8 cellular contexts compared by ENCODE assay signal in the genomic region with DNA sequence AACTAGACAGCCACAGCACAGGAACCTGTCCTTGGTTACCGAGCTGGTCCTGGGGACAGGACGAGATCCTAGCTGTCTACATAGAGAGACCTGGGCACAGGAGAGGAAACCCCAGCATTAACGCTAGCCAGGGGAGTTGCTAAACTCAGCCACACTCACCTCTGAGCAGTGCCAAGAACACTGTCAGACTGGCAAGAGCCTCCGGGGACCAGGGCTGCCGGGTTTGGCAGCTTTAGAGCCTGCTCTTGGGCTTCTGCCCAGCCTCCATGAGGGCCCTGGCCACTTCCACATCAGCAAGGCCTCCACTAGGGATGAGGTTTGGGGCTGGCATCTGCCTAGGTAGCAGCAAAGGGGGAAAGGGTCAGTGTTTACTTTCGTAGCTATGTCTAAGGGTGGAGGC. TPM values are rescaled to one million over a fixed set of nuclear protein-coding genes. Genes with fewer than 3 reads are reported as not detected.
A peak's percentile ranks its signal among the peaks of the same experiment; 100 is the strongest.
DNase-seq lines count a peak whose midpoint lies in the region; ATAC-seq and TF ChIP-seq lines count a peak whose summit lies in the region.

No MANE protein-coding gene starts in this region.

- peak overlapping the region; percentile 93 for H3K4me2 ChIP-seq in OCI-LY3 (ENCODE audit: low read length)

- no peak overlapping the region for H2AFZ ChIP-seq in OCI-LY3 (ENCODE audit: low read depth, low read length)

- no peak for TF ChIP-seq CTCF in CD14-positive monocyte (IDR thresholded peaks at IDR 0.05)
- TF ChIP-seq CTCF in OCI-LY3 (IDR thresholded peaks at IDR 0.05; ENCODE audit: low read depth, low read length), result no peak
- TF ChIP-seq CTCF in nephron (IDR thresholded peaks at IDR 0.05; ENCODE audit: unreplicated experiment in 3 of 3), result no peak

- H3K27ac ChIP-seq in OCI-LY3 (ENCODE audit: low read length), result no peak overlapping the region

- H3K9ac ChIP-seq in OCI-LY3 (ENCODE audit: low read length) (0 out of 2 replicates have a peak overlapping the region, but pooled peaks have one; percentile 89), endocrine pancreas (ENCODE audit: control insufficient read depth, insufficient read depth, low read length) (peak overlapping the region; percentile 63)

- 0 out of 2 replicates have a peak, but pooled peaks cover 2% of the 10 kb centered on the region for H3K79me2 ChIP-seq in OCI-LY3 (ENCODE audit: low read length)

- H3K9me3 Mint-ChIP-seq in CD14-positive monocyte (peaks cover 0 to 4% (median 0%) of the 10 kb centered on the region in 7 donors), nephron (no peaks in the 10 kb centered on the region)

- peaks cover 0 to 2% (median 1%) of the 10 kb centered on the region in 3 donors for H3K27me3 Mint-ChIP-seq in CD14-positive monocyte (ENCODE audit: low read depth in 3 of 3)
- no peaks in the 10 kb centered on the region for H3K27me3 Mint-ChIP-seq in nephron (ENCODE audit: low read depth)

- peak overlapping the region in 1 of 2 donors; percentile 88 for H3K4me3 Mint-ChIP-seq in CD14-positive monocyte
- peak overlapping the region; percentile 38 to 79 (median 60) for H3K4me3 Mint-ChIP-seq in nephron

- H3K36me3 ChIP-seq in OCI-LY3 (replicated peaks; ENCODE audit: low read depth, low read length) (no peaks in the 10 kb centered on the region), endocrine pancreas (ENCODE audit: control insufficient read depth, insufficient read depth, low read length) (no peaks in the 10 kb centered on the region)

- ATAC-seq in GM19467 (IDR thresholded peaks at IDR 0.05; ENCODE audit: unreplicated experiment) (no peak), HG03565 (IDR thresholded peaks at IDR 0.05; ENCODE audit: unreplicated experiment) (no peak)

- H3K9me3 ChIP-seq in OCI-LY3 (ENCODE audit: insufficient read depth, low read length), result no peaks in the 10 kb centered on the region
- H3K9me3 ChIP-seq in endocrine pancreas (ENCODE audit: control insufficient read depth, low read length), result no peaks in the 10 kb centered on the region

- H3K4me3 ChIP-seq in OCI-LY3 (ENCODE audit: low read length) (peak overlapping the region; percentile 96), endocrine pancreas (ENCODE audit: control insufficient read depth, insufficient read depth, low read length) (no peak overlapping the region)

- H3K27ac Mint-ChIP-seq in CD14-positive monocyte, result peak overlapping the region; percentile 99 to 100 (median 100)
- peak overlapping the region; percentile 94 to 98 (median 97) for H3K27ac Mint-ChIP-seq in nephron

- intact Hi-C loops in CD14-positive monocyte (cut with micrococcal nuclease), result loop anchor here in 1 of 2 donors (1.0 kb wide), 1 partner anchor 9 kb away; no protein-coding TSS in a partner anchor

- H3K4me1 Mint-ChIP-seq in CD14-positive monocyte (peaks cover 62% of the 10 kb centered on the region), nephron (peaks cover 62% of the 10 kb centered on the region)

- H3K27me3 ChIP-seq in OCI-LY3 (ENCODE audit: low read depth, low read length) (no peaks in the 10 kb centered on the region), endocrine pancreas (ENCODE audit: control insufficient read depth, insufficient read depth, low read length) (no peaks in the 10 kb centered on the region)

- H3K36me3 Mint-ChIP-seq in CD14-positive monocyte, result peaks cover 32 to 71% of the 10 kb centered on the region in 2 donors
- no peaks in the 10 kb centered on the region for H3K36me3 Mint-ChIP-seq in nephron (ENCODE audit: low read depth)

- no peaks in the 10 kb centered on the region for H4K20me1 ChIP-seq in OCI-LY3 (ENCODE audit: insufficient read depth, low read length)

- H3K4me1 ChIP-seq in OCI-LY3 (ENCODE audit: low read length) (peaks cover 20% of the 10 kb centered on the region), endocrine pancreas (ENCODE audit: control insufficient read depth, insufficient read depth, low read length) (no peaks in the 10 kb centered on the region)

- DNase-seq in CD14-positive monocyte (ENCODE audit: low spot score), result no peak
- DNase-seq in DMS153 (lab: John Stamatoyannopoulos, UW), result no peak
- DNase-seq in ecto neural progenitor cell (ENCODE audit: low spot score), result no peak

RNA-seq across cellular contexts. Expression of a gene that starts 6.7 kb away (rescaled TPM):
- 100 to 1,000 TPM; 129 to 139 TPM for polyA plus RNA-seq in CD14-positive monocyte

RNA-seq across cellular contexts. Expression of a gene that starts 15.3 kb away (rescaled TPM):
- polyA plus RNA-seq in CD14-positive monocyte, result 10 to 100 TPM; 79.8 to 92.0 TPM

RNA-seq across cellular contexts. Expression of a gene that starts 15.7 kb away (rescaled TPM):
- polyA plus RNA-seq in CD14-positive monocyte, result 10 to 100 TPM; 90.8 to 98.7 TPM

RNA-seq across cellular contexts. Expression of a gene that starts 24.8 kb away (rescaled TPM):
- polyA plus RNA-seq in CD14-positive monocyte, result 100 to 1,000 TPM; 143 to 181 TPM
